Comparison of ENCODE assay signal across 1 cellular context in the genomic region with DNA sequence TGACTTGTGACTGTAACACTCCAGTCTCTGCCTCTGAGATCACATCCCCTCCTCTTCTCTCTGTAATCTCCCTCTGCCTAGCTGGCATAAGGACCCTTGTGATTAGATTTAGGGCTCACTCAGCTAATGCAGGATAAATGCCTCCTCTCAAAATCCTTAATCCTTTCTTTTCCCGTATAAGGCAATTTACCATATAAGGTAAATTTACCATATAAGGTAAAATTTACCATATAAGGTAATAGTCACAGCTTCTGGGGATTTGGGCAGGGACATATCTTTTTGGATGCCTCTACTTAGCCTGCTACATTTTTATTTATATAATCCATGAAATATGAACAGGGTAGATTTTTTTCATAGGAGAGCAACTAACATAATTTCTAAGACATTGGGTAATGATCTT.
TF ChIP-seq lines count a peak whose summit lies in the region.

No MANE protein-coding gene starts in this region.

TF ChIP-seq in GM12878, 131 proteins besides CTCF, POLR2A, EP300 and RAD21 (continued from another document):
- TF ChIP-seq, protein P1, sequence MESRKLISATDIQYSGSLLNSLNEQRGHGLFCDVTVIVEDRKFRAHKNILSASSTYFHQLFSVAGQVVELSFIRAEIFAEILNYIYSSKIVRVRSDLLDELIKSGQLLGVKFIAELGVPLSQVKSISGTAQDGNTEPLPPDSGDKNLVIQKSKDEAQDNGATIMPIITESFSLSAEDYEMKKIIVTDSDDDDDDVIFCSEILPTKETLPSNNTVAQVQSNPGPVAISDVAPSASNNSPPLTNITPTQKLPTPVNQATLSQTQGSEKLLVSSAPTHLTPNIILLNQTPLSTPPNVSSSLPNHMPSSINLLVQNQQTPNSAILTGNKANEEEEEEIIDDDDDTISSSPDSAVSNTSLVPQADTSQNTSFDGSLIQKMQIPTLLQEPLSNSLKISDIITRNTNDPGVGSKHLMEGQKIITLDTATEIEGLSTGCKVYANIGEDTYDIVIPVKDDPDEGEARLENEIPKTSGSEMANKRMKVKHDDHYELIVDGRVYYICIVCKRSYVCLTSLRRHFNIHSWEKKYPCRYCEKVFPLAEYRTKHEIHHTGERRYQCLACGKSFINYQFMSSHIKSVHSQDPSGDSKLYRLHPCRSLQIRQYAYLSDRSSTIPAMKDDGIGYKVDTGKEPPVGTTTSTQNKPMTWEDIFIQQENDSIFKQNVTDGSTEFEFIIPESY (IDR thresholded peaks at IDR 0.05), result peak; percentile 47; the same call in 1 of the 2 replicates
- TF ChIP-seq RCOR1 (conservative IDR thresholded peaks at IDR 0.05; ENCODE audit: low read depth, low read length) (no peak), EED (IDR thresholded peaks at IDR 0.05; ENCODE audit: low read depth) (no peak), NR2F1 (conservative IDR thresholded peaks at IDR 0.05) (no peak), HCFC1 (IDR thresholded peaks at IDR 0.05; ENCODE audit: low read length) (no peak), MEF2B (IDR thresholded peaks at IDR 0.05; ENCODE audit: partially characterized antibody, poor library complexity, severe bottlenecking) (no peak), ESRRA (IDR thresholded peaks at IDR 0.05; ENCODE audit: low read length) (no peak), ZZZ3 (IDR thresholded peaks at IDR 0.05; ENCODE audit: control insufficient read depth, insufficient read length, low read depth) (no peak), WRNIP1 (IDR thresholded peaks at IDR 0.05; ENCODE audit: borderline replicate concordance, low read depth, low read length) (no peak), RUNX3 (IDR thresholded peaks at IDR 0.05; ENCODE audit: low read length) (no peak), ZNF622 (IDR thresholded peaks at IDR 0.05) (no peak), HDGF (IDR thresholded peaks at IDR 0.05) (no peak)
- TF ChIP-seq, protein P2, sequence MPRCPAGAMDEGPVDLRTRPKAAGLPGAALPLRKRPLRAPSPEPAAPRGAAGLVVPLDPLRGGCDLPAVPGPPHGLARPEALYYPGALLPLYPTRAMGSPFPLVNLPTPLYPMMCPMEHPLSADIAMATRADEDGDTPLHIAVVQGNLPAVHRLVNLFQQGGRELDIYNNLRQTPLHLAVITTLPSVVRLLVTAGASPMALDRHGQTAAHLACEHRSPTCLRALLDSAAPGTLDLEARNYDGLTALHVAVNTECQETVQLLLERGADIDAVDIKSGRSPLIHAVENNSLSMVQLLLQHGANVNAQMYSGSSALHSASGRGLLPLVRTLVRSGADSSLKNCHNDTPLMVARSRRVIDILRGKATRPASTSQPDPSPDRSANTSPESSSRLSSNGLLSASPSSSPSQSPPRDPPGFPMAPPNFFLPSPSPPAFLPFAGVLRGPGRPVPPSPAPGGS (IDR thresholded peaks at IDR 0.05; ENCODE audit: borderline replicate concordance, insufficient read depth, low read depth, low read length, poor library complexity, severe bottlenecking), result no peak
- TF ChIP-seq, protein P3, sequence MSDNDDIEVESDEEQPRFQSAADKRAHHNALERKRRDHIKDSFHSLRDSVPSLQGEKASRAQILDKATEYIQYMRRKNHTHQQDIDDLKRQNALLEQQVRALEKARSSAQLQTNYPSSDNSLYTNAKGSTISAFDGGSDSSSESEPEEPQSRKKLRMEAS (IDR thresholded peaks at IDR 0.05; ENCODE audit: low read depth, low read length), result no peak
- TF ChIP-seq, protein P4, sequence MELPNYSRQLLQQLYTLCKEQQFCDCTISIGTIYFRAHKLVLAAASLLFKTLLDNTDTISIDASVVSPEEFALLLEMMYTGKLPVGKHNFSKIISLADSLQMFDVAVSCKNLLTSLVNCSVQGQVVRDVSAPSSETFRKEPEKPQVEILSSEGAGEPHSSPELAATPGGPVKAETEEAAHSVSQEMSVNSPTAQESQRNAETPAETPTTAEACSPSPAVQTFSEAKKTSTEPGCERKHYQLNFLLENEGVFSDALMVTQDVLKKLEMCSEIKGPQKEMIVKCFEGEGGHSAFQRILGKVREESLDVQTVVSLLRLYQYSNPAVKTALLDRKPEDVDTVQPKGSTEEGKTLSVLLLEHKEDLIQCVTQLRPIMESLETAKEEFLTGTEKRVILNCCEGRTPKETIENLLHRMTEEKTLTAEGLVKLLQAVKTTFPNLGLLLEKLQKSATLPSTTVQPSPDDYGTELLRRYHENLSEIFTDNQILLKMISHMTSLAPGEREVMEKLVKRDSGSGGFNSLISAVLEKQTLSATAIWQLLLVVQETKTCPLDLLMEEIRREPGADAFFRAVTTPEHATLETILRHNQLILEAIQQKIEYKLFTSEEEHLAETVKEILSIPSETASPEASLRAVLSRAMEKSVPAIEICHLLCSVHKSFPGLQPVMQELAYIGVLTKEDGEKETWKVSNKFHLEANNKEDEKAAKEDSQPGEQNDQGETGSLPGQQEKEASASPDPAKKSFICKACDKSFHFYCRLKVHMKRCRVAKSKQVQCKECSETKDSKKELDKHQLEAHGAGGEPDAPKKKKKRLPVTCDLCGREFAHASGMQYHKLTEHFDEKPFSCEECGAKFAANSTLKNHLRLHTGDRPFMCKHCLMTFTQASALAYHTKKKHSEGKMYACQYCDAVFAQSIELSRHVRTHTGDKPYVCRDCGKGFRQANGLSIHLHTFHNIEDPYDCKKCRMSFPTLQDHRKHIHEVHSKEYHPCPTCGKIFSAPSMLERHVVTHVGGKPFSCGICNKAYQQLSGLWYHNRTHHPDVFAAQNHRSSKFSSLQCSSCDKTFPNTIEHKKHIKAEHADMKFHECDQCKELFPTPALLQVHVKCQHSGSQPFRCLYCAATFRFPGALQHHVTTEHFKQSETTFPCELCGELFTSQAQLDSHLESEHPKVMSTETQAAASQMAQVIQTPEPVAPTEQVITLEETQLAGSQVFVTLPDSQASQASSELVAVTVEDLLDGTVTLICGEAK (IDR thresholded peaks at IDR 0.05; ENCODE audit: borderline replicate concordance), result no peak
